Comparison of ENCODE assay signal across 8 cellular contexts in genomic region chr12:34038357-34038756, GRCh38. TPM values are rescaled to one million over a fixed set of nuclear protein-coding genes. Genes with fewer than 3 reads are reported as not detected.
DNase-seq lines count a peak whose midpoint lies in the region; FAIRE-seq and TF ChIP-seq lines count a peak whose summit lies in the region.
"Not testable (repeated sequence)": the region's sequence is repeated elsewhere in the genome, so short reads cannot be mapped to it uniquely, and the experiment has no call there.

No MANE protein-coding gene starts in this region.

- H3K27ac ChIP-seq in fibroblast of lung (ENCODE audit: insufficient read depth, low read length) = not testable (repeated sequence)

- H3K9ac ChIP-seq in adipocyte (ENCODE audit: low read length); fibroblast of lung (ENCODE audit: insufficient read depth, low read length): not testable (repeated sequence)

- H3K27ac Mint-ChIP-seq in neural crest cell (ENCODE audit: unreplicated experiment) = not testable (repeated sequence)

- not testable (repeated sequence) for H3K4me3 ChIP-seq in AG09309 (ENCODE audit: control insufficient read depth, low read depth, low read length); adipocyte (ENCODE audit: low read length); fibroblast of lung (replicated peaks in 1 of 4; ENCODE audit: control extremely low read depth in 1 of 4, insufficient read depth in 1 of 4, low read depth in 3 of 4, low read length in 4 of 4)

- TF ChIP-seq CTCF in AG09309 (IDR thresholded peaks at IDR 0.05; ENCODE audit: control insufficient read depth, insufficient read depth, low read depth, low read length, missing control alignments) (peak; percentile 16), GM10248 (IDR thresholded peaks at IDR 0.05; ENCODE audit: control extremely low read depth, extremely low read depth, low read depth, missing control alignments) (peak; percentile 17), neural crest cell (conservative IDR thresholded peaks at IDR 0.05) (peak; percentile 49)
- not testable (repeated sequence) for TF ChIP-seq CTCF in fibroblast of lung (conservative IDR thresholded peaks at IDR 0.05 in 1 of 2, IDR thresholded peaks at IDR 0.05 in 1 of 2; ENCODE audit: low read depth in 1 of 2, low read length in 2 of 2)

- H3K9me3 Mint-ChIP-seq in neural crest cell = not testable (repeated sequence)

- H3K4me3 Mint-ChIP-seq in neural crest cell = not testable (repeated sequence)

- not testable (repeated sequence) for H3K4me2 ChIP-seq in fibroblast of lung (ENCODE audit: extremely low read depth, insufficient read depth, low read length)

- POLR2A ChIA-PET in GM10248 (lab: Yijun Ruan, JAX) = not testable (repeated sequence)

- H3K9me3 ChIP-seq in adipocyte (ENCODE audit: control insufficient read depth, low read length); fibroblast of lung (ENCODE audit: control insufficient read depth, insufficient read depth, low read depth, low read length): not testable (repeated sequence)

- not testable (repeated sequence) for H3K36me3 Mint-ChIP-seq in neural crest cell (ENCODE audit: low read depth)

- CTCF ChIA-PET in GM10248 (lab: Yijun Ruan, JAX) = interaction anchor here (1.3 kb wide), 1 partner anchor 9 kb away, joined by 3 read pairs; no protein-coding TSS in a partner anchor

- H3K4me1 ChIP-seq in adipocyte (ENCODE audit: control insufficient read depth, insufficient read depth, low read length); fibroblast of lung (ENCODE audit: control insufficient read depth, extremely low read depth, insufficient read depth, low read length): not testable (repeated sequence)

- H3K36me3 ChIP-seq in adipocyte (ENCODE audit: control insufficient read depth, insufficient read depth, low read length, severe bottlenecking); fibroblast of lung (ENCODE audit: control insufficient read depth, insufficient read depth, low read length): not testable (repeated sequence)

- H3K27me3 ChIP-seq in adipocyte (replicated peaks; ENCODE audit: control insufficient read depth, insufficient read depth, low read length); fibroblast of lung (ENCODE audit: control insufficient read depth, insufficient read depth, low read length): not testable (repeated sequence)

- FAIRE-seq in RCC 7860 (lab: Jason Lieb, UNC) = peak; percentile 14

- not testable (repeated sequence) for H4K20me1 ChIP-seq in fibroblast of lung (ENCODE audit: control insufficient read depth, extremely low read depth, insufficient read depth, low read length)

- not testable (repeated sequence) for DNase-seq in AG09309 (ENCODE audit: low read depth); GM10248 (ENCODE audit: extremely low spot score); RCC 7860 (ENCODE audit: low spot score); neural crest cell (ENCODE audit: low read depth, low spot score)
- DNase-seq in LoVo (ENCODE audit: low spot score) (peak; percentile 9), NCI-H2171 treated with DMSO at 0.1 percent for 48 hours (lab: John Stamatoyannopoulos, UW) (peak; percentile 31), adipocyte (ENCODE audit: low read depth) (peak; percentile 22), fibroblast of lung (ENCODE audit: low read depth in 2 of 2) (peak; percentile 0 to 13)

- H3K27me3 Mint-ChIP-seq in neural crest cell (ENCODE audit: low read depth) = not testable (repeated sequence)

- not testable (repeated sequence) for H2AFZ ChIP-seq in fibroblast of lung (ENCODE audit: low read length)

- not testable (repeated sequence) for H3K4me1 Mint-ChIP-seq in neural crest cell

- H3K79me2 ChIP-seq in fibroblast of lung (ENCODE audit: control insufficient read depth, insufficient read depth, low read length) = not testable (repeated sequence)

RNA-seq across cellular contexts. Expression of gene ALG10, which starts 16.1 kb away (rescaled TPM):
- total RNA-seq in fibroblast of lung (5.8 and 8.0 TPM in 2 replicates), neural crest cell (15.2 and 21.2 TPM in 2 replicates)
- 4.3 and 5.7 TPM in 2 replicates for polyA plus RNA-seq in fibroblast of lung
- 2.3 and 3.2 TPM in 2 replicates for polyA plus RNA-seq in fibroblast of lung (2012)
- 7.6 and 36.8 TPM in 2 replicates for polyA minus RNA-seq in fibroblast of lung (ENCODE audit: low replicate concordance)
